8 cellular contexts compared by ENCODE assay signal in genomic region chr2:237702439-237703397, GRCh38.
DNase-seq lines count a peak whose midpoint lies in the region; ATAC-seq and TF ChIP-seq lines count a peak whose summit lies in the region.

No MANE protein-coding gene starts in this region.

- no peak for ATAC-seq in HG02938 (IDR thresholded peaks at IDR 0.05; ENCODE audit: unreplicated experiment)

- peak overlapping the region; percentile 37 for H3K4me3 Mint-ChIP-seq in Caco-2 (ENCODE audit: unreplicated experiment)
- H3K4me3 Mint-ChIP-seq in glutamatergic neuron (ENCODE audit: unreplicated experiment), result peak overlapping the region; percentile 77

- POLR2A ChIA-PET in Caco-2 (lab: Charles Lee), result no interaction called here

- H3K36me3 ChIP-seq in Caco-2 (ENCODE audit: control insufficient read depth, insufficient read depth, low read length) (no peaks in the 10 kb centered on the region; the same call in 1 of the 2 replicates), prostate gland (no peaks in the 10 kb centered on the region)

- no peak for TF ChIP-seq POLR2A in prostate gland (IDR thresholded peaks at IDR 0.05)

- H3K9me3 ChIP-seq in Caco-2, result no peaks in the 10 kb centered on the region
- H3K9me3 ChIP-seq in prostate gland, result no peaks in the 10 kb centered on the region

- H3K4me3 ChIP-seq in Caco-2 (ENCODE audit: low read depth, low read length) (no peak overlapping the region), prostate gland (no peak overlapping the region)

- H3K4me1 ChIP-seq in Caco-2 (peaks cover 20% of the 10 kb centered on the region), prostate gland (replicated peaks) (peaks cover 36% of the 10 kb centered on the region)

- CTCF ChIA-PET in Caco-2 (lab: Charles Lee), result interaction anchor here (0.6 to 0.8 kb wide), 2 partner anchors 111 to 190 kb away, joined by 3 to 4 read pairs; no protein-coding TSS in a partner anchor

- H3K4me1 Mint-ChIP-seq in Caco-2 (ENCODE audit: low read depth, unreplicated experiment) (peaks cover 19% of the 10 kb centered on the region), glutamatergic neuron (ENCODE audit: low read depth, unreplicated experiment) (peaks cover 63% of the 10 kb centered on the region)

- peak overlapping the region; percentile 64 to 69 for H3K27ac ChIP-seq in prostate gland

- no peaks in the 10 kb centered on the region for H3K27me3 Mint-ChIP-seq in Caco-2 (ENCODE audit: insufficient read depth, unreplicated experiment)
- peaks cover 5% of the 10 kb centered on the region for H3K27me3 Mint-ChIP-seq in glutamatergic neuron (ENCODE audit: unreplicated experiment)

- H3K27ac Mint-ChIP-seq in Caco-2 (ENCODE audit: unreplicated experiment) (peak overlapping the region; percentile 49), glutamatergic neuron (ENCODE audit: unreplicated experiment) (peak overlapping the region; percentile 85)

- DNase-seq in Caco-2 (no peak), LHCN-M2 (ENCODE audit: low read depth) (peak; percentile 51), glutamatergic neuron (no peak), prostate gland (ENCODE audit: low spot score) (no peak), D341Med (ENCODE audit: low spot score) (no peak), GM19238 (ENCODE audit: insufficient read length, low spot score) (no peak)
- DNase-seq in activated T-cell treated with anti-CD3 and anti-CD28 coated beads, Interleukin-2, amount 50 U/mL, for 1 hour, result peak; percentile 59

- no peaks in the 10 kb centered on the region for H3K27me3 ChIP-seq in Caco-2 (replicated peaks; ENCODE audit: control insufficient read depth, insufficient read depth, low read length)
- H3K27me3 ChIP-seq in prostate gland (replicated peaks; ENCODE audit: insufficient read depth), result no peaks in the 10 kb centered on the region

- BruUV-seq in Caco-2 (replicated peaks; lab: Mats Ljungman, UMichigan), result no TSS peak

- intact Hi-C loops in Caco-2 (cut with micrococcal nuclease; ENCODE audit: unreplicated experiment) (no loop called here), prostate gland (cut with DNase I) (no loop called here)

- TF ChIP-seq CTCF in Caco-2 (IDR thresholded peaks at IDR 0.05; ENCODE audit: insufficient read depth in 1 of 2, low read depth in 1 of 2, low read length in 1 of 2, severe bottlenecking in 1 of 2, unreplicated experiment in 1 of 2) (no peak), glutamatergic neuron (IDR thresholded peaks at IDR 0.05; ENCODE audit: partially characterized antibody, unreplicated experiment) (no peak), prostate gland (IDR thresholded peaks at IDR 0.05) (peak in 1 of 4 experiments; percentile 12)

- WGBS in prostate gland, result 9% methylated on average over 17 of the region's 17 CpGs

- no peaks in the 10 kb centered on the region for H3K36me3 Mint-ChIP-seq in Caco-2 (ENCODE audit: insufficient read depth, unreplicated experiment)
- H3K36me3 Mint-ChIP-seq in glutamatergic neuron (ENCODE audit: unreplicated experiment), result no peaks in the 10 kb centered on the region

- no peaks in the 10 kb centered on the region for H3K9me3 Mint-ChIP-seq in Caco-2 (ENCODE audit: unreplicated experiment)
- peaks cover 17% of the 10 kb centered on the region for H3K9me3 Mint-ChIP-seq in glutamatergic neuron (ENCODE audit: unreplicated experiment)

Comparison
In these comparisons a context has a peak if more than half of its experiments do, and no peak if none do; other contexts are left out.
1. DNase-seq: peak in LHCN-M2 (single experiment) and activated T-cell treated with anti-CD3 and anti-CD28 coated beads, Interleukin-2, amount 50 U/mL, for 1 hour (single experiment); none in Caco-2 (0 of 2), glutamatergic neuron (single experiment), prostate gland (single experiment), D341Med (single experiment) and GM19238 (single experiment).